1 cellular context compared by ENCODE assay signal in genomic region chr20:31593221-31594001, GRCh38.
TF ChIP-seq lines count a peak whose summit lies in the region.

No MANE protein-coding gene starts in this region.

TF ChIP-seq in HepG2, 621 proteins besides CTCF, POLR2A, EP300 and RAD21 (continued from another document and continues in another):
- TF ChIP-seq ZNF639 (CRISPR knock-in tag; conservative IDR thresholded peaks at IDR 0.05): 0 out of 2 replicates have a peak, but pooled peaks have one; percentile 26
- no peak for TF ChIP-seq SRSF4 (IDR thresholded peaks at IDR 0.05; ENCODE audit: low read depth, low read length, poor library complexity, severe bottlenecking)
- no peak; the same call in 1 of the 2 replicates for TF ChIP-seq ZNF292 (CRISPR knock-in tag; IDR thresholded peaks at IDR 0.05; ENCODE audit: borderline replicate concordance, low read depth)
- TF ChIP-seq PHF8 (CRISPR knock-in tag; IDR thresholded peaks at IDR 0.05): no peak
- no peak for TF ChIP-seq SMYD3 (CRISPR knock-in tag; IDR thresholded peaks at IDR 0.05)
- peak; percentile 72; the same call in 1 of the 2 replicates for TF ChIP-seq DNMT3B (CRISPR knock-in tag; conservative IDR thresholded peaks at IDR 0.05)
- no peak for TF ChIP-seq ZNF382 (CRISPR knock-in tag; IDR thresholded peaks at IDR 0.05; ENCODE audit: borderline replicate concordance)
- TF ChIP-seq ZNF180 (CRISPR knock-in tag; IDR thresholded peaks at IDR 0.05; ENCODE audit: borderline replicate concordance, low read depth): no peak
- peak; percentile 77 for TF ChIP-seq ZGPAT (CRISPR knock-in tag; IDR thresholded peaks at IDR 0.05)
- no peak for TF ChIP-seq KLF9 (CRISPR knock-in tag; IDR thresholded peaks at IDR 0.05; ENCODE audit: low read depth)
- TF ChIP-seq ZNF782 (CRISPR knock-in tag; IDR thresholded peaks at IDR 0.05; ENCODE audit: borderline replicate concordance): no peak
- TF ChIP-seq AFF4 (CRISPR knock-in tag; IDR thresholded peaks at IDR 0.05): 0 out of 2 replicates have a peak, but pooled peaks have one; percentile 27
- TF ChIP-seq ZNF274 (CRISPR knock-in tag; IDR thresholded peaks at IDR 0.05): no peak
- TF ChIP-seq ETS1 (CRISPR knock-in tag; IDR thresholded peaks at IDR 0.05): no peak
- no peak for TF ChIP-seq ZBED4 (CRISPR knock-in tag; IDR thresholded peaks at IDR 0.05; ENCODE audit: borderline replicate concordance)
- TF ChIP-seq GMEB2 (CRISPR knock-in tag; IDR thresholded peaks at IDR 0.05; ENCODE audit: low read depth): no peak
- no peak for TF ChIP-seq MAF1 (CRISPR knock-in tag; IDR thresholded peaks at IDR 0.05; ENCODE audit: borderline replicate concordance)
- TF ChIP-seq FUBP1 (CRISPR knock-in tag; IDR thresholded peaks at IDR 0.05; ENCODE audit: borderline replicate concordance): no peak
- no peak for TF ChIP-seq ZNF512 (CRISPR knock-in tag; IDR thresholded peaks at IDR 0.05)
- peak; percentile 28; the same call in 1 of the 2 replicates for TF ChIP-seq DPF2 (CRISPR knock-in tag; IDR thresholded peaks at IDR 0.05; ENCODE audit: borderline replicate concordance, low read depth)
- no peak for TF ChIP-seq ZNF83 (CRISPR knock-in tag; IDR thresholded peaks at IDR 0.05; ENCODE audit: borderline replicate concordance)
- TF ChIP-seq GFI1 (CRISPR knock-in tag; IDR thresholded peaks at IDR 0.05; ENCODE audit: borderline replicate concordance): peak; percentile 33; the same call in 1 of the 2 replicates
- no peak; the same call in 1 of the 2 replicates for TF ChIP-seq NCOA2 (CRISPR knock-in tag; IDR thresholded peaks at IDR 0.05)
- no peak for TF ChIP-seq ZNF558 (CRISPR knock-in tag; IDR thresholded peaks at IDR 0.05; ENCODE audit: borderline replicate concordance)
- TF ChIP-seq ZNF7 (CRISPR knock-in tag; IDR thresholded peaks at IDR 0.05): no peak
- no peak; the same call in 1 of the 2 replicates for TF ChIP-seq MEIS2 (CRISPR knock-in tag; IDR thresholded peaks at IDR 0.05)
- TF ChIP-seq ZNF740 (CRISPR knock-in tag; IDR thresholded peaks at IDR 0.05): no peak
- TF ChIP-seq ZFP36 (IDR thresholded peaks at IDR 0.05; ENCODE audit: borderline replicate concordance, low read depth, low read length, partially characterized antibody): no peak
- TF ChIP-seq ERF (CRISPR knock-in tag; IDR thresholded peaks at IDR 0.05): 0 out of 2 replicates have a peak, but pooled peaks have one; percentile 18
- no peak for TF ChIP-seq ATF1 (CRISPR knock-in tag; IDR thresholded peaks at IDR 0.05)
- TF ChIP-seq SMARCE1 (IDR thresholded peaks at IDR 0.05; ENCODE audit: borderline replicate concordance): no peak
- no peak for TF ChIP-seq ESRRA (CRISPR knock-in tag; IDR thresholded peaks at IDR 0.05; ENCODE audit: low read depth)
- TF ChIP-seq RBM22 (optimal IDR thresholded peaks at IDR 0.05; ENCODE audit: low read length): no peak
- no peak; the same call in 1 of the 2 replicates for TF ChIP-seq ZBTB1 (CRISPR knock-in tag; IDR thresholded peaks at IDR 0.05; ENCODE audit: borderline replicate concordance)
- no peak for TF ChIP-seq BRF2 (CRISPR knock-in tag; IDR thresholded peaks at IDR 0.05)
- peak; percentile 82; the same call in 1 of the 2 replicates for TF ChIP-seq JUND (CRISPR knock-in tag; IDR thresholded peaks at IDR 0.05)
- peak in 1 of 2 experiments; percentile 99; a peak in 2 of 4 replicates for TF ChIP-seq ATF4 (CRISPR knock-in tag; IDR thresholded peaks at IDR 0.05)
- TF ChIP-seq ZBTB7B (CRISPR knock-in tag; IDR thresholded peaks at IDR 0.05): peak; percentile 36; the same call in 1 of the 2 replicates
- peak; percentile 81 for TF ChIP-seq HIVEP1 (CRISPR knock-in tag; IDR thresholded peaks at IDR 0.05)
- no peak for TF ChIP-seq SOX13 (IDR thresholded peaks at IDR 0.05)
- 0 out of 4 replicates have a peak, but pooled peaks of 1 of the 2 experiments have one; percentile 10 for TF ChIP-seq SOX13 (CRISPR knock-in tag; conservative IDR thresholded peaks at IDR 0.05 in 1 of 2, IDR thresholded peaks at IDR 0.05 in 1 of 2)
- no peak for TF ChIP-seq ARNTL (CRISPR knock-in tag; IDR thresholded peaks at IDR 0.05)
